In genomic region chr16:84758627-84759026, GRCh38 we compare ENCODE assay signal across 1 cellular context.
TF ChIP-seq lines count a peak whose summit lies in the region.

No MANE protein-coding gene starts in this region.

TF ChIP-seq in endothelial cell of umbilical vein, 7 proteins besides CTCF, POLR2A, EP300 and RAD21:
- TF ChIP-seq MYC (IDR thresholded peaks at IDR 0.05; ENCODE audit: low read depth, low read length) (no peak), JUN (IDR thresholded peaks at IDR 0.05; ENCODE audit: borderline replicate concordance, insufficient read depth, insufficient read length, low read depth) (no peak), GATA2 (IDR thresholded peaks at IDR 0.05; ENCODE audit: insufficient read depth, insufficient read length, low read depth, low read length) (no peak), EZH2 (IDR thresholded peaks at IDR 0.05; ENCODE audit: borderline replicate concordance, low read depth, low read length, severe bottlenecking) (no peak), FOS (IDR thresholded peaks at IDR 0.05; ENCODE audit: borderline replicate concordance, insufficient read depth, low read length) (no peak), POLR2AphosphoS5 (IDR thresholded peaks at IDR 0.05; ENCODE audit: insufficient read depth, low read depth, low read length) (no peak)
- TF ChIP-seq, protein P1, sequence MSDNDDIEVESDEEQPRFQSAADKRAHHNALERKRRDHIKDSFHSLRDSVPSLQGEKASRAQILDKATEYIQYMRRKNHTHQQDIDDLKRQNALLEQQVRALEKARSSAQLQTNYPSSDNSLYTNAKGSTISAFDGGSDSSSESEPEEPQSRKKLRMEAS (IDR thresholded peaks at IDR 0.05; ENCODE audit: insufficient read depth, insufficient read length), result no peak
